ENCODE assay signal across 8 cellular contexts in genomic region chr3:129238945-129239705, GRCh38. TPM values are rescaled to one million over a fixed set of nuclear protein-coding genes. Genes with fewer than 3 reads are reported as not detected.
A peak's percentile ranks its signal among the peaks of the same experiment; 100 is the strongest.
DNase-seq lines count a peak whose midpoint lies in the region; ATAC-seq, FAIRE-seq and TF ChIP-seq lines count a peak whose summit lies in the region.

No MANE protein-coding gene starts in this region.

- peak overlapping the region; percentile 74 for H3K4me3 Mint-ChIP-seq in natural killer cell treated with Interleukin-12 subunit alpha and Interleukin-12 subunit beta and Interleukin-15 and Interleukin-18, amount 100 ng/mL, for 72 hours

- H3K4me1 Mint-ChIP-seq in natural killer cell treated with Interleukin-12 subunit alpha and Interleukin-12 subunit beta and Interleukin-15 and Interleukin-18, amount 100 ng/mL, for 72 hours (ENCODE audit: low read depth in 2 of 2): peaks cover 16 to 17% of the 10 kb centered on the region in 2 donors

- in situ Hi-C loops in KBM-7 (cut with MboI; ENCODE audit: low pct_unique_long_range_greater_than_20kb, low sequenced_read_pairs): no loop called here

- peak; percentile 87 to 93 for ATAC-seq in natural killer cell treated with Interleukin-12 subunit alpha and Interleukin-12 subunit beta and Interleukin-15 and Interleukin-18, amount 100 ng/mL, for 72 hours

- H3K27ac Mint-ChIP-seq in natural killer cell treated with Interleukin-12 subunit alpha and Interleukin-12 subunit beta and Interleukin-15 and Interleukin-18, amount 100 ng/mL, for 72 hours: peak overlapping the region; percentile 87 to 95

- peaks cover 0 to 3% of the 10 kb centered on the region in 2 donors for H3K27me3 Mint-ChIP-seq in natural killer cell treated with Interleukin-12 subunit alpha and Interleukin-12 subunit beta and Interleukin-15 and Interleukin-18, amount 100 ng/mL, for 72 hours

- TF ChIP-seq CTCF in GM10248 (IDR thresholded peaks at IDR 0.05; ENCODE audit: control extremely low read depth, extremely low read depth, low read depth, missing control alignments) (no peak), RWPE1 (conservative IDR thresholded peaks at IDR 0.05; ENCODE audit: low read depth) (no peak), choroid plexus epithelial cell (conservative IDR thresholded peaks at IDR 0.05; ENCODE audit: low read depth, low read length) (no peak)

- peak; percentile 26 for DNase-seq in GM10248 (ENCODE audit: extremely low spot score)
- no peak for DNase-seq in RWPE1 (ENCODE audit: low spot score)
- DNase-seq in choroid plexus epithelial cell (ENCODE audit: low read depth): peak; percentile 73
- peak; percentile 71 for DNase-seq in natural killer cell treated with Interleukin-12 subunit alpha and Interleukin-12 subunit beta and Interleukin-15 and Interleukin-18, amount 100 ng/mL, for 72 hours (ENCODE audit: low spot score)
- DNase-seq in NCI-H82 (lab: John Stamatoyannopoulos, UW): no peak
- no peak for DNase-seq in KBM-7
- DNase-seq in epidermal melanocyte (ENCODE audit: insufficient read length, low spot score): no peak
- no peak for DNase-seq in GM12891 (ENCODE audit: insufficient read length, low spot score)

- POLR2A ChIA-PET in GM10248 (lab: Yijun Ruan, JAX): no interaction called here
- POLR2A ChIA-PET in RWPE1 (lab: Yijun Ruan, JAX; ENCODE audit: low non-redundant PET): interaction anchor here (1.2 kb wide), 1 partner anchor 56 kb away, joined by 8 read pairs; the partner anchor contains the start of gene CNBP

- H3K4me3 ChIP-seq in choroid plexus epithelial cell (ENCODE audit: low read depth, low read length): no peak overlapping the region

- TF ChIP-seq POLR2A in GM12891 (IDR thresholded peaks at IDR 0.05; ENCODE audit: low read depth, low read length): no peak

- FAIRE-seq in GM12891 (lab: Jason Lieb, UNC): no peak

- CTCF ChIA-PET in GM10248 (lab: Yijun Ruan, JAX) (interaction anchor here (0.9 to 1.1 kb wide), 2 partner anchors 10 to 186 kb away, joined by 3 to 6 read pairs; no protein-coding TSS in a partner anchor), RWPE1 (lab: Yijun Ruan, JAX) (interaction anchor here (0.9 kb wide), 1 partner anchor 14 kb away, joined by 4 read pairs; no protein-coding TSS in a partner anchor)

- H3K9me3 Mint-ChIP-seq in natural killer cell treated with Interleukin-12 subunit alpha and Interleukin-12 subunit beta and Interleukin-15 and Interleukin-18, amount 100 ng/mL, for 72 hours: no peaks in the 10 kb centered on the region

- peak overlapping the region; percentile 84 for H3K27ac ChIP-seq in RWPE1

- H3K36me3 Mint-ChIP-seq in natural killer cell treated with Interleukin-12 subunit alpha and Interleukin-12 subunit beta and Interleukin-15 and Interleukin-18, amount 100 ng/mL, for 72 hours: no peaks in the 10 kb centered on the region

TF ChIP-seq in GM12891, 5 proteins besides CTCF, POLR2A, EP300 and RAD21:
- no peak for TF ChIP-seq POU2F2 (IDR thresholded peaks at IDR 0.05; ENCODE audit: low read depth, low read length)
- TF ChIP-seq POLR2AphosphoS5 (IDR thresholded peaks at IDR 0.05; ENCODE audit: low read depth, low read length): no peak
- no peak for TF ChIP-seq SPI1 (IDR thresholded peaks at IDR 0.05; ENCODE audit: low read depth, low read length)
- TF ChIP-seq PAX5 (IDR thresholded peaks at IDR 0.05; ENCODE audit: insufficient read depth, low read length, severe bottlenecking): no peak
- TF ChIP-seq TAF1 (IDR thresholded peaks at IDR 0.05; ENCODE audit: low read depth, low read length): no peak

RNA-seq across cellular contexts. Expression of gene COPG1, which starts 10.3 kb away (rescaled TPM):
- total RNA-seq in natural killer cell treated with Interleukin-12 subunit alpha and Interleukin-12 subunit beta and Interleukin-15 and Interleukin-18, amount 100 ng/mL, for 72 hours: 100 to 1,000 TPM; 203 to 236 TPM
- 104 TPM for polyA plus RNA-seq in GM12891 (2012; ENCODE audit: low read depth, missing spikeins)

RNA-seq across cellular contexts. Expression of gene HMCES, which starts 39.5 kb away (rescaled TPM):
- total RNA-seq in natural killer cell treated with Interleukin-12 subunit alpha and Interleukin-12 subunit beta and Interleukin-15 and Interleukin-18, amount 100 ng/mL, for 72 hours: 10 to 100 TPM; 49.2 to 52.5 TPM
- 42.1 TPM for polyA plus RNA-seq in GM12891 (2012; ENCODE audit: low read depth, missing spikeins)

RNA-seq across cellular contexts. Expression of gene CNBP, which starts 55.4 kb away (rescaled TPM):
- 100 to 1,000 TPM; 230 to 268 TPM for total RNA-seq in natural killer cell treated with Interleukin-12 subunit alpha and Interleukin-12 subunit beta and Interleukin-15 and Interleukin-18, amount 100 ng/mL, for 72 hours
- polyA plus RNA-seq in GM12891 (2012; ENCODE audit: low read depth, missing spikeins): 268 TPM

Comparison
In these comparisons a context has a peak if more than half of its experiments do, and no peak if none do; other contexts are left out.
1. DNase-seq: peak in GM10248 (single experiment), choroid plexus epithelial cell (single experiment) and natural killer cell treated with Interleukin-12 subunit alpha and Interleukin-12 subunit beta and Interleukin-15 and Interleukin-18, amount 100 ng/mL, for 72 hours (single experiment); none in RWPE1 (single experiment), NCI-H82 (single experiment), KBM-7 (single experiment), epidermal melanocyte (single experiment) and GM12891 (single experiment).